10 cellular contexts compared by ENCODE assay signal in genomic region chr1:154983776-154984466, GRCh38. TPM values are rescaled to one million over a fixed set of nuclear protein-coding genes. Genes with fewer than 3 reads are reported as not detected.
A peak's percentile ranks its signal among the peaks of the same experiment; 100 is the strongest.
DNase-seq lines count a peak whose midpoint lies in the region; ATAC-seq and TF ChIP-seq lines count a peak whose summit lies in the region.
"Had no signal": no experiment of that assay in that cellular context is flagged by ENCODE, and none has a peak within 500 bp of the region (broad histone marks: within the 10 kb centered on the region; RNA-seq: fewer than 3 reads in every experiment).

No MANE protein-coding gene starts in this region.

- CTCF ChIA-PET in HCT116 (lab: Charles Lee) = interaction anchor here (1.3 to 3.2 kb wide), 5 partner anchors 10 to 210 kb away, joined by 3 to 25 read pairs (median 4); partner anchors contain the start of gene CKS1B
- CTCF ChIA-PET in mammary epithelial cell (lab: Charles Lee; ENCODE audit: low non-redundant PET) = interaction anchor here (1.0 kb wide), 1 partner anchor 15 kb away, joined by 11 read pairs; no protein-coding TSS in a partner anchor

- no peak for TF ChIP-seq POLR2A in HCT116 (IDR thresholded peaks at IDR 0.05; ENCODE audit: borderline replicate concordance, extremely low read depth, insufficient read depth, insufficient read length)

- H3K27me3 ChIP-seq in HCT116 (ENCODE audit: insufficient read depth, low read length) (no peaks in the 10 kb centered on the region), mammary epithelial cell (ENCODE audit: insufficient read depth, low read length) (no peaks in the 10 kb centered on the region), mononuclear cell (ENCODE audit: insufficient read depth, low read length) (no peaks in the 10 kb centered on the region)

- H3K9me3 ChIP-seq in HCT116 (ENCODE audit: control insufficient read depth in 1 of 2, insufficient read depth in 1 of 2, low read depth in 1 of 2, low read length in 2 of 2) (no peaks in the 10 kb centered on the region), mammary epithelial cell (replicated peaks; ENCODE audit: insufficient read depth, low read length) (no peaks in the 10 kb centered on the region), mononuclear cell (ENCODE audit: low read depth, low read length) (no peaks in the 10 kb centered on the region)

- H3K4me2 ChIP-seq in HCT116 (ENCODE audit: low read length) (peak overlapping the region; percentile 93), mammary epithelial cell (ENCODE audit: insufficient read depth, low read depth, low read length) (peak overlapping the region; percentile 81)

- H3K27ac ChIP-seq in 22Rv1 = peak overlapping the region; percentile 80
- H3K27ac ChIP-seq in HCT116 (ENCODE audit: low read depth, low read length) = peak overlapping the region; percentile 68
- peak overlapping the region; percentile 66 for H3K27ac ChIP-seq in mammary epithelial cell (ENCODE audit: insufficient read depth, low read depth, low read length)

- TF ChIP-seq RAD21 in HCT116 (IDR thresholded peaks at IDR 0.05; ENCODE audit: low read depth) = no peak

- RAD21 ChIA-PET in HCT116 (lab: Charles Lee; ENCODE audit: low non-redundant PET in 1 of 2, low total read pairs in 2 of 2, uncharacterized antibody in 2 of 2, unreplicated experiment in 2 of 2) = interaction anchor here in 1 of 2 experiments (1.1 kb wide), 1 partner anchor 10 kb away, joined by 3 read pairs; no protein-coding TSS in a partner anchor

- no TSS peak for BruUV-seq in HCT116 (replicated peaks; lab: Mats Ljungman, UMichigan)
- no TSS peak for BruUV-seq in mammary epithelial cell (replicated peaks; lab: Mats Ljungman, UMichigan)

- H2AFZ ChIP-seq in HCT116 (ENCODE audit: low read depth, low read length, poor library complexity, severe bottlenecking) (no peak overlapping the region), mammary epithelial cell (ENCODE audit: low read depth, low read length) (peak overlapping the region; percentile 57)

- TF ChIP-seq CTCF in 22Rv1 (IDR thresholded peaks at IDR 0.05) (no peak), HCT116 (IDR thresholded peaks at IDR 0.05 in 2 of 3, conservative IDR thresholded peaks at IDR 0.05 in 1 of 3; ENCODE audit: borderline replicate concordance in 1 of 3, insufficient read depth in 1 of 3, low read depth in 2 of 3, low read length in 2 of 3) (no peak), mammary epithelial cell (conservative IDR thresholded peaks at IDR 0.05 in 1 of 2, IDR thresholded peaks at IDR 0.05 in 1 of 2; ENCODE audit: extremely low read depth in 1 of 2, insufficient read depth in 1 of 2, low read depth in 1 of 2, low read length in 2 of 2) (no peak)

- H3K36me3 ChIP-seq in HCT116 (ENCODE audit: control insufficient read depth in 1 of 2, insufficient read depth in 2 of 2, low read length in 2 of 2) = peaks cover 19 to 28% of the 10 kb centered on the region in 2 experiments; a peak in 3 of 4 replicates
- H3K36me3 ChIP-seq in mammary epithelial cell (ENCODE audit: insufficient read depth, low read length) = peaks cover 18% of the 10 kb centered on the region

- intact Hi-C loops in HCT116 (cut with micrococcal nuclease) = no loop called here
- intact Hi-C loops in mammary epithelial cell (cut with micrococcal nuclease) = loop anchor here (1.0 kb wide), 1 partner anchor 17 kb away; no protein-coding TSS in a partner anchor

- POLR2A ChIA-PET in HCT116 (lab: Charles Lee) = interaction anchor here (0.6 to 3.7 kb wide), 7 partner anchors 9 to 55 kb away, joined by 3 to 46 read pairs (median 4); partner anchors contain the start of genes LENEP, PMVK and SHC1

- no peaks in the 10 kb centered on the region for H4K20me1 ChIP-seq in HCT116 (ENCODE audit: insufficient read depth)
- no peaks in the 10 kb centered on the region for H4K20me1 ChIP-seq in mammary epithelial cell (ENCODE audit: insufficient read depth, low read length)

- H3K9me2 ChIP-seq in HCT116 (ENCODE audit: insufficient read depth) = no peaks in the 10 kb centered on the region

- 0% methylated on average over 9 of the region's 17 CpGs for WGBS in mammary epithelial cell (ENCODE audit: low coverage, missing lambda C conversion rate)

- H3K4me1 ChIP-seq in HCT116 (ENCODE audit: control insufficient read depth in 1 of 2, insufficient read depth in 2 of 2, low read length in 2 of 2) (peaks cover 10 to 26% of the 10 kb centered on the region in 2 experiments; a peak in 3 of 4 replicates), mammary epithelial cell (ENCODE audit: insufficient read depth, low read length) (peaks cover 12% of the 10 kb centered on the region), mononuclear cell (ENCODE audit: insufficient read depth, low read length) (peaks cover 29% of the 10 kb centered on the region)

- dilution Hi-C loops in mammary epithelial cell (cut with HindIII; ENCODE audit: low sequenced_read_pairs) = no loop called here

- H3K4me3 ChIP-seq in HCT116 (replicated peaks in 1 of 2; ENCODE audit: low read depth in 1 of 2, low read length in 2 of 2) (peak overlapping the region; percentile 84 to 92), mammary epithelial cell (replicated peaks in 1 of 3; ENCODE audit: insufficient read depth in 1 of 3, low read depth in 2 of 3, low read length in 3 of 3) (peak overlapping the region; percentile 64 to 84 (median 72)), mononuclear cell (ENCODE audit: low read length) (peak overlapping the region; percentile 60)

- H3K9ac ChIP-seq in HCT116 (ENCODE audit: low read length) (peak overlapping the region; percentile 90), mammary epithelial cell (ENCODE audit: insufficient read depth, low read length) (peak overlapping the region; percentile 80)

- ATAC-seq in HCT116 (no peak), GM19397 (IDR thresholded peaks at IDR 0.05; ENCODE audit: unreplicated experiment) (no peak), GM18517 (IDR thresholded peaks at IDR 0.05; ENCODE audit: unreplicated experiment) (no peak)

- no peak for DNase-seq in HCT116 (ENCODE audit: low read depth, low spot score)
- no peak for DNase-seq in mammary epithelial cell
- DNase-seq in NCI-H2107 (lab: John Stamatoyannopoulos, UW) = no peak
- no peak for DNase-seq in hepatic stellate cell (ENCODE audit: low spot score)
- DNase-seq: activated CD8-positive, alpha-beta memory T cell treated with anti-CD3 and anti-CD28 coated beads, Interleukin-2, amount 50 U/mL, for 4 hours had no signal

- in situ Hi-C loops in mammary epithelial cell (cut with MboI; ENCODE audit: low sequenced_read_pairs in 2 of 2) = no loop called here

- H3K79me2 ChIP-seq in HCT116 (ENCODE audit: insufficient read depth, low read length) = peaks cover 77% of the 10 kb centered on the region
- peaks cover 52% of the 10 kb centered on the region for H3K79me2 ChIP-seq in mammary epithelial cell (ENCODE audit: insufficient read depth, low read length)

TF ChIP-seq in HCT116, 20 proteins besides CTCF, POLR2A, EP300 and RAD21 (continues in another document):
- TF ChIP-seq EGR1 (IDR thresholded peaks at IDR 0.05; ENCODE audit: low read depth) (no peak), EZH2 (IDR thresholded peaks at IDR 0.05) (no peak), SIN3A (IDR thresholded peaks at IDR 0.05; ENCODE audit: low read depth) (no peak), FOSL1 (IDR thresholded peaks at IDR 0.05; ENCODE audit: low read depth) (no peak), TCF7L2 (IDR thresholded peaks at IDR 0.05; ENCODE audit: borderline replicate concordance, extremely low read depth, insufficient read depth, insufficient read length) (no peak), ZFX (IDR thresholded peaks at IDR 0.05) (no peak)

RNA-seq across cellular contexts. Expression of gene FLAD1, which starts 0.8 kb away (rescaled TPM):
- total RNA-seq in HCT116 (2021; ENCODE audit: unreplicated experiment) (58.4 TPM), mammary epithelial cell (10 to 100 TPM; 46.4 to 58.5 TPM), mononuclear cell (11.3 TPM)
- polyA plus RNA-seq in HCT116 (2012) = 49.9 and 53.7 TPM in 2 replicates
- polyA plus RNA-seq in mammary epithelial cell = 54.2 TPM
- 43.1 TPM for polyA minus RNA-seq in mammary epithelial cell

RNA-seq across cellular contexts. Expression of gene CKS1B, which starts 9.4 kb away (rescaled TPM):
- total RNA-seq in HCT116 (2021; ENCODE audit: unreplicated experiment) = 229 TPM
- polyA plus RNA-seq in HCT116 (2012) = 490 and 557 TPM in 2 replicates
- 10 to 100 TPM; 44.2 to 95.6 TPM for total RNA-seq in mammary epithelial cell
- polyA plus RNA-seq in mammary epithelial cell = 282 TPM
- 66.1 TPM for polyA minus RNA-seq in mammary epithelial cell
- 5.9 TPM for total RNA-seq in mononuclear cell

RNA-seq across cellular contexts. Expression of gene LENEP, which starts 9.5 kb away (rescaled TPM):
- total RNA-seq in HCT116 (2021; ENCODE audit: unreplicated experiment) (0.42 TPM), mammary epithelial cell (1 to 10 TPM in 1 of 2 donors, under 1 TPM in 1; 0.82 to 1.5 TPM), mononuclear cell (0.63 TPM)
- 0.31 TPM in 1 of 2 replicates, not detected in the other for polyA plus RNA-seq in HCT116 (2012)
- polyA plus RNA-seq in mammary epithelial cell = 0.16 TPM
- polyA minus RNA-seq in mammary epithelial cell = not detected
- total RNA-seq: myocyte had no signal

RNA-seq across cellular contexts. Expression of gene SHC1, which starts 13.4 kb away (rescaled TPM):
- 148 TPM for total RNA-seq in HCT116 (2021; ENCODE audit: unreplicated experiment)
- polyA plus RNA-seq in HCT116 (2012) = 135 and 142 TPM in 2 replicates
- total RNA-seq in mammary epithelial cell = 100 to 1,000 TPM; 492 to 589 TPM
- polyA plus RNA-seq in mammary epithelial cell = 464 TPM
- 409 TPM for polyA minus RNA-seq in mammary epithelial cell
- 22.2 TPM for total RNA-seq in mononuclear cell

RNA-seq across cellular contexts. Expression of gene ZBTB7B, which starts 18.7 kb away (rescaled TPM):
- total RNA-seq in HCT116 (2021; ENCODE audit: unreplicated experiment) = 57.0 TPM
- polyA plus RNA-seq in HCT116 (2012) = 42.3 and 47.5 TPM in 2 replicates
- total RNA-seq in mammary epithelial cell = 10 to 100 TPM; 33.0 to 51.9 TPM
- polyA plus RNA-seq in mammary epithelial cell = 22.2 TPM
- polyA minus RNA-seq in mammary epithelial cell = 17.8 TPM
- 39.6 TPM for total RNA-seq in mononuclear cell
